2 cellular contexts compared by ENCODE assay signal in the genomic region with DNA sequence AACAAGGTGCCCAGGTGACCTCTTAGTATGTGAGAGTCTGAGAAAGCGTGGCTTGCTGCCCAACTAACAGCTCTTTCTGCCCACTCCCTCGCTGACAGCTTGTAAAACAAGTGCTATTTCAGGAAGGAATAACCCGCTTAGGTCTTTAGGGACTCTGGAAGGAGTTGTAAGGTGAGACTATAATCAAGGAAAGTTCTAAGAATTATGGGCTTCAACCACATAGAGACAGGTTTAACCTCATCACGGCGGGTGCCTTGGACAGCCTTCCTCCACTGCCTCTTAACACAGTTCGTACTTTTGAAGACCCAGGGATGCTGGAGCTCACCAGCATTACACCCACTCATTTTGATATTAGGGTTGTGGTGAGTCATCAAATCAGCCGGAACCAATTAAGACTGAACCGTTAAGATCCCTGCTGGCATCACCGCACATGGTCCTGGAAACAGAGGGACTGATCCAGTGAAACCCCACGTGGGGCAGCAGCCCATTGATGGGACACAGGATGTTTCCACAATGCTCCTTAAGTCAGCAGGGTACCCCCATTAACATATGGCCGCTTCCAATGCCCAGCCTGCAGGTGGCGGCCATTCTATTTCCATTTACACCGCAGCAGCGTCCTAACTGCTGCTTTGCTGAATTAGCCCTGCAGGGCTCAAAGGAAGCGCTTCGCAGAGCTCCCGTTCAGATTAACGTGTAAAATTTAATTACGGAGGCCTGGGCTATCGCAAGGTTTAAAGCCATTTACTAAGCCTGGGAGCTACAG.
TF ChIP-seq lines count a peak whose summit lies in the region.

No MANE protein-coding gene starts in this region.

TF ChIP-seq in HEK293, 187 proteins besides CTCF, POLR2A, EP300 and RAD21 (continued from another document and continues in another):
- TF ChIP-seq, protein P1, sequence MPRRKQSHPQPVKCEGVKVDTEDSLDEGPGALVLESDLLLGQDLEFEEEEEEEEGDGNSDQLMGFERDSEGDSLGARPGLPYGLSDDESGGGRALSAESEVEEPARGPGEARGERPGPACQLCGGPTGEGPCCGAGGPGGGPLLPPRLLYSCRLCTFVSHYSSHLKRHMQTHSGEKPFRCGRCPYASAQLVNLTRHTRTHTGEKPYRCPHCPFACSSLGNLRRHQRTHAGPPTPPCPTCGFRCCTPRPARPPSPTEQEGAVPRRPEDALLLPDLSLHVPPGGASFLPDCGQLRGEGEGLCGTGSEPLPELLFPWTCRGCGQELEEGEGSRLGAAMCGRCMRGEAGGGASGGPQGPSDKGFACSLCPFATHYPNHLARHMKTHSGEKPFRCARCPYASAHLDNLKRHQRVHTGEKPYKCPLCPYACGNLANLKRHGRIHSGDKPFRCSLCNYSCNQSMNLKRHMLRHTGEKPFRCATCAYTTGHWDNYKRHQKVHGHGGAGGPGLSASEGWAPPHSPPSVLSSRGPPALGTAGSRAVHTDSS (tag by site-specific recombination; IDR thresholded peaks at IDR 0.05): no peak
- no peak for TF ChIP-seq ZNF658 (tag by site-specific recombination; IDR thresholded peaks at IDR 0.05)
- TF ChIP-seq, protein P2, sequence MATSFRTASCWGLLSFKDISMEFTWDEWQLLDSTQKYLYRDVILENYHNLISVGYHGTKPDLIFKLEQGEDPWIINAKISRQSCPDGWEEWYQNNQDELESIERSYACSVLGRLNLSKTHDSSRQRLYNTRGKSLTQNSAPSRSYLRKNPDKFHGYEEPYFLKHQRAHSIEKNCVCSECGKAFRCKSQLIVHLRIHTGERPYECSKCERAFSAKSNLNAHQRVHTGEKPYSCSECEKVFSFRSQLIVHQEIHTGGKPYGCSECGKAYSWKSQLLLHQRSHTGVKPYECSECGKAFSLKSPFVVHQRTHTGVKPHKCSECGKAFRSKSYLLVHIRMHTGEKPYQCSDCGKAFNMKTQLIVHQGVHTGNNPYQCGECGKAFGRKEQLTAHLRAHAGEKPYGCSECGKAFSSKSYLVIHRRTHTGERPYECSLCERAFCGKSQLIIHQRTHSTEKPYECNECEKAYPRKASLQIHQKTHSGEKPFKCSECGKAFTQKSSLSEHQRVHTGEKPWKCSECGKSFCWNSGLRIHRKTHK (tag by site-specific recombination; IDR thresholded peaks at IDR 0.05): no peak
- TF ChIP-seq, protein P3, sequence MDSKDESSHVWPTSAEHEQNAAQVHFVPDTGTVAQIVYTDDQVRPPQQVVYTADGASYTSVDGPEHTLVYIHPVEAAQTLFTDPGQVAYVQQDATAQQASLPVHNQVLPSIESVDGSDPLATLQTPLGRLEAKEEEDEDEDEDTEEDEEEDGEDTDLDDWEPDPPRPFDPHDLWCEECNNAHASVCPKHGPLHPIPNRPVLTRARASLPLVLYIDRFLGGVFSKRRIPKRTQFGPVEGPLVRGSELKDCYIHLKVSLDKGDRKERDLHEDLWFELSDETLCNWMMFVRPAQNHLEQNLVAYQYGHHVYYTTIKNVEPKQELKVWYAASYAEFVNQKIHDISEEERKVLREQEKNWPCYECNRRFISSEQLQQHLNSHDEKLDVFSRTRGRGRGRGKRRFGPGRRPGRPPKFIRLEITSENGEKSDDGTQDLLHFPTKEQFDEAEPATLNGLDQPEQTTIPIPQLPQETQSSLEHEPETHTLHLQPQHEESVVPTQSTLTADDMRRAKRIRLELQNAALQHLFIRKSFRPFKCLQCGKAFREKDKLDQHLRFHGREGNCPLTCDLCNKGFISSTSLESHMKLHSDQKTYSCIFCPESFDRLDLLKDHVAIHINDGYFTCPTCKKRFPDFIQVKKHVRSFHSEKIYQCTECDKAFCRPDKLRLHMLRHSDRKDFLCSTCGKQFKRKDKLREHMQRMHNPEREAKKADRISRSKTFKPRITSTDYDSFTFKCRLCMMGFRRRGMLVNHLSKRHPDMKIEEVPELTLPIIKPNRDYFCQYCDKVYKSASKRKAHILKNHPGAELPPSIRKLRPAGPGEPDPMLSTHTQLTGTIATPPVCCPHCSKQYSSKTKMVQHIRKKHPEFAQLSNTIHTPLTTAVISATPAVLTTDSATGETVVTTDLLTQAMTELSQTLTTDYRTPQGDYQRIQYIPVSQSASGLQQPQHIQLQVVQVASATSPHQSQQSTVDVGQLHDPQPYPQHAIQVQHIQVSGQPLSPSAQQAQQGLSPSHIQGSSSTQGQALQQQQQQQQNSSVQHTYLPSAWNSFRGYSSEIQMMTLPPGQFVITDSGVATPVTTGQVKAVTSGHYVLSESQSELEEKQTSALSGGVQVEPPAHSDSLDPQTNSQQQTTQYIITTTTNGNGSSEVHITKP (tag by site-specific recombination; IDR thresholded peaks at IDR 0.05): 0 out of 2 replicates have a peak, but pooled peaks have one; percentile 28
- TF ChIP-seq ZNF248 (tag by site-specific recombination; IDR thresholded peaks at IDR 0.05): no peak
- no peak for TF ChIP-seq ZNF37A (tag by site-specific recombination; IDR thresholded peaks at IDR 0.05)
- peak; percentile 67; the same call in 1 of the 2 replicates for TF ChIP-seq YY2 (tag by site-specific recombination; IDR thresholded peaks at IDR 0.05)
- no peak for TF ChIP-seq KLF9 (tag by site-specific recombination; IDR thresholded peaks at IDR 0.05; ENCODE audit: low read depth)
- no peak for TF ChIP-seq SP7 (tag by site-specific recombination; IDR thresholded peaks at IDR 0.05)
- no peak for TF ChIP-seq KLF8 (tag by site-specific recombination; IDR thresholded peaks at IDR 0.05)
- TF ChIP-seq GLIS2 (tag by site-specific recombination; IDR thresholded peaks at IDR 0.05): no peak

TF ChIP-seq in GM12878, 131 proteins besides CTCF, POLR2A, EP300 and RAD21 (continued from another document):
- TF ChIP-seq SRF (IDR thresholded peaks at IDR 0.05; ENCODE audit: low read depth in 2 of 2, low read length in 2 of 2) (no peak), TBL1XR1 (IDR thresholded peaks at IDR 0.05; ENCODE audit: low read depth, low read length) (no peak), NFIC (IDR thresholded peaks at IDR 0.05; ENCODE audit: low read depth, low read length) (no peak), PML (IDR thresholded peaks at IDR 0.05; ENCODE audit: low read length) (no peak), CREB1 (IDR thresholded peaks at IDR 0.05; ENCODE audit: low read depth) (no peak), CREM (IDR thresholded peaks at IDR 0.05; ENCODE audit: low read depth) (no peak), BACH1 (IDR thresholded peaks at IDR 0.05; ENCODE audit: borderline replicate concordance) (no peak), FOS (IDR thresholded peaks at IDR 0.05; ENCODE audit: borderline replicate concordance, extremely low read depth, insufficient read length) (no peak)
- TF ChIP-seq, protein P4, sequence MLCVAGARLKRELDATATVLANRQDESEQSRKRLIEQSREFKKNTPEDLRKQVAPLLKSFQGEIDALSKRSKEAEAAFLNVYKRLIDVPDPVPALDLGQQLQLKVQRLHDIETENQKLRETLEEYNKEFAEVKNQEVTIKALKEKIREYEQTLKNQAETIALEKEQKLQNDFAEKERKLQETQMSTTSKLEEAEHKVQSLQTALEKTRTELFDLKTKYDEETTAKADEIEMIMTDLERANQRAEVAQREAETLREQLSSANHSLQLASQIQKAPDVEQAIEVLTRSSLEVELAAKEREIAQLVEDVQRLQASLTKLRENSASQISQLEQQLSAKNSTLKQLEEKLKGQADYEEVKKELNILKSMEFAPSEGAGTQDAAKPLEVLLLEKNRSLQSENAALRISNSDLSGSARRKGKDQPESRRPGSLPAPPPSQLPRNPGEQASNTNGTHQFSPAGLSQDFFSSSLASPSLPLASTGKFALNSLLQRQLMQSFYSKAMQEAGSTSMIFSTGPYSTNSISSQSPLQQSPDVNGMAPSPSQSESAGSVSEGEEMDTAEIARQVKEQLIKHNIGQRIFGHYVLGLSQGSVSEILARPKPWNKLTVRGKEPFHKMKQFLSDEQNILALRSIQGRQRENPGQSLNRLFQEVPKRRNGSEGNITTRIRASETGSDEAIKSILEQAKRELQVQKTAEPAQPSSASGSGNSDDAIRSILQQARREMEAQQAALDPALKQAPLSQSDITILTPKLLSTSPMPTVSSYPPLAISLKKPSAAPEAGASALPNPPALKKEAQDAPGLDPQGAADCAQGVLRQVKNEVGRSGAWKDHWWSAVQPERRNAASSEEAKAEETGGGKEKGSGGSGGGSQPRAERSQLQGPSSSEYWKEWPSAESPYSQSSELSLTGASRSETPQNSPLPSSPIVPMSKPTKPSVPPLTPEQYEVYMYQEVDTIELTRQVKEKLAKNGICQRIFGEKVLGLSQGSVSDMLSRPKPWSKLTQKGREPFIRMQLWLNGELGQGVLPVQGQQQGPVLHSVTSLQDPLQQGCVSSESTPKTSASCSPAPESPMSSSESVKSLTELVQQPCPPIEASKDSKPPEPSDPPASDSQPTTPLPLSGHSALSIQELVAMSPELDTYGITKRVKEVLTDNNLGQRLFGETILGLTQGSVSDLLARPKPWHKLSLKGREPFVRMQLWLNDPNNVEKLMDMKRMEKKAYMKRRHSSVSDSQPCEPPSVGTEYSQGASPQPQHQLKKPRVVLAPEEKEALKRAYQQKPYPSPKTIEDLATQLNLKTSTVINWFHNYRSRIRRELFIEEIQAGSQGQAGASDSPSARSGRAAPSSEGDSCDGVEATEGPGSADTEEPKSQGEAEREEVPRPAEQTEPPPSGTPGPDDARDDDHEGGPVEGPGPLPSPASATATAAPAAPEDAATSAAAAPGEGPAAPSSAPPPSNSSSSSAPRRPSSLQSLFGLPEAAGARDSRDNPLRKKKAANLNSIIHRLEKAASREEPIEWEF (IDR thresholded peaks at IDR 0.05; ENCODE audit: insufficient replicate concordance, low read depth, low read length): no peak
- TF ChIP-seq, protein P5, sequence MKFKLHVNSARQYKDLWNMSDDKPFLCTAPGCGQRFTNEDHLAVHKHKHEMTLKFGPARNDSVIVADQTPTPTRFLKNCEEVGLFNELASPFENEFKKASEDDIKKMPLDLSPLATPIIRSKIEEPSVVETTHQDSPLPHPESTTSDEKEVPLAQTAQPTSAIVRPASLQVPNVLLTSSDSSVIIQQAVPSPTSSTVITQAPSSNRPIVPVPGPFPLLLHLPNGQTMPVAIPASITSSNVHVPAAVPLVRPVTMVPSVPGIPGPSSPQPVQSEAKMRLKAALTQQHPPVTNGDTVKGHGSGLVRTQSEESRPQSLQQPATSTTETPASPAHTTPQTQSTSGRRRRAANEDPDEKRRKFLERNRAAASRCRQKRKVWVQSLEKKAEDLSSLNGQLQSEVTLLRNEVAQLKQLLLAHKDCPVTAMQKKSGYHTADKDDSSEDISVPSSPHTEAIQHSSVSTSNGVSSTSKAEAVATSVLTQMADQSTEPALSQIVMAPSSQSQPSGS (IDR thresholded peaks at IDR 0.05; ENCODE audit: low read length): no peak
- TF ChIP-seq, protein P6, sequence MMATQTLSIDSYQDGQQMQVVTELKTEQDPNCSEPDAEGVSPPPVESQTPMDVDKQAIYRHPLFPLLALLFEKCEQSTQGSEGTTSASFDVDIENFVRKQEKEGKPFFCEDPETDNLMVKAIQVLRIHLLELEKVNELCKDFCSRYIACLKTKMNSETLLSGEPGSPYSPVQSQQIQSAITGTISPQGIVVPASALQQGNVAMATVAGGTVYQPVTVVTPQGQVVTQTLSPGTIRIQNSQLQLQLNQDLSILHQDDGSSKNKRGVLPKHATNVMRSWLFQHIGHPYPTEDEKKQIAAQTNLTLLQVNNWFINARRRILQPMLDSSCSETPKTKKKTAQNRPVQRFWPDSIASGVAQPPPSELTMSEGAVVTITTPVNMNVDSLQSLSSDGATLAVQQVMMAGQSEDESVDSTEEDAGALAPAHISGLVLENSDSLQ (IDR thresholded peaks at IDR 0.05): no peak
